8 cellular contexts compared by ENCODE assay signal in the genomic region with DNA sequence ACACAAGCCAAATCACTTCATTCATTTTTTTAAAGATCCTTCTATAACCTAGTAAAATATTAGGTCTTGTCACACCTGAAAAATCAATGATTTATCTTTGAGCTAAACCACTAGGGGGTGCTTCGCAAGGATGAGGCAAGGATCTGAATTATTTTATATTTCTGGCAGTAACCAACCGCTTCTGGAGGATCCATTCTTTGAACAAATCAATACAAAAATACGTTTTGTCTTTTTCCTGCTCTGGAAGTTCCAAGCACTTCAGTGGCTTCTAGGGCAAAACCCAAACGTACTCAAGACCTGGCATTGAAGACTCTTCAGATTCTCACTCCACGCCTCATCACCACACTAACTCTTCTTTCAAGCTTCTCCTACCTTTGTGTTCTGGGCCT. TPM values are rescaled to one million over a fixed set of nuclear protein-coding genes. Genes with fewer than 3 reads are reported as not detected.
A peak's percentile ranks its signal among the peaks of the same experiment; 100 is the strongest.
DNase-seq lines count a peak whose midpoint lies in the region; ATAC-seq and TF ChIP-seq lines count a peak whose summit lies in the region.

No MANE protein-coding gene starts in this region.

- no peaks in the 10 kb centered on the region for H3K27me3 Mint-ChIP-seq in CD8-positive, alpha-beta T cell (ENCODE audit: low read depth)
- peaks cover 0 to 8% (median 6%) of the 10 kb centered on the region in 3 donors for H3K27me3 Mint-ChIP-seq in naive B cell

- intact Hi-C loops in CD8-positive, alpha-beta T cell (cut with DNase I, micrococcal nuclease), result loop anchor here (1.0 to 5.0 kb wide), 6 partner anchors 89 to 871 kb away; a partner anchor contains a TSS

- peak; percentile 22 for ATAC-seq in CD8-positive, alpha-beta T cell
- peak; percentile 9 for ATAC-seq in GM19043 (IDR thresholded peaks at IDR 0.05; ENCODE audit: low read depth, unreplicated experiment)
- peak; percentile 29 to 31 for ATAC-seq in naive B cell (ENCODE audit: low read depth in 2 of 2)
- ATAC-seq in HG03159 (IDR thresholded peaks at IDR 0.05; ENCODE audit: unreplicated experiment), result no peak

- H3K4me3 ChIP-seq in CD8-positive, alpha-beta T cell (ENCODE audit: low read depth, low read length), result peak overlapping the region; percentile 83
- H3K4me3 ChIP-seq in epithelial cell of proximal tubule (ENCODE audit: low read depth, low read length), result peak overlapping the region; percentile 100

- peaks cover 39% of the 10 kb centered on the region for H3K36me3 Mint-ChIP-seq in CD8-positive, alpha-beta T cell
- H3K36me3 Mint-ChIP-seq in naive B cell, result peaks cover 7 to 13% of the 10 kb centered on the region in 2 donors

- no peaks in the 10 kb centered on the region for H3K9me3 Mint-ChIP-seq in CD8-positive, alpha-beta T cell
- no peaks in the 10 kb centered on the region for H3K9me3 Mint-ChIP-seq in naive B cell

- H3K27ac Mint-ChIP-seq in CD8-positive, alpha-beta T cell, result peak overlapping the region; percentile 99
- peak overlapping the region; percentile 99 for H3K27ac Mint-ChIP-seq in naive B cell

- peaks cover 45% of the 10 kb centered on the region for H3K4me1 Mint-ChIP-seq in CD8-positive, alpha-beta T cell (ENCODE audit: low read depth)
- peaks cover 18 to 40% (median 23%) of the 10 kb centered on the region in 3 donors for H3K4me1 Mint-ChIP-seq in naive B cell

- TF ChIP-seq CTCF in CD8-positive, alpha-beta T cell (IDR thresholded peaks at IDR 0.05), result peak; percentile 82
- peak; percentile 73 for TF ChIP-seq CTCF in epithelial cell of proximal tubule (conservative IDR thresholded peaks at IDR 0.05; ENCODE audit: low read depth, low read length)

- peaks cover 14% of the 10 kb centered on the region for H3K36me3 ChIP-seq in CD8-positive, alpha-beta T cell (ENCODE audit: insufficient read depth, low read length)

- CTCF ChIA-PET in CD8-positive, alpha-beta T cell (lab: Charles Lee), result interaction anchor here (1.1 to 5.1 kb wide), 17 partner anchors 8 to 599 kb away, joined by 3 to 66 read pairs (median 7); a partner anchor contains a TSS

- peak overlapping the region; percentile 92 for H3K27ac ChIP-seq in CD8-positive, alpha-beta T cell (ENCODE audit: low read depth, low read length)

- no peaks in the 10 kb centered on the region for H3K27me3 ChIP-seq in CD8-positive, alpha-beta T cell (ENCODE audit: insufficient read depth, low read length)

- POLR2A ChIA-PET in CD8-positive, alpha-beta T cell (lab: Charles Lee), result interaction anchor here (0.6 to 3.8 kb wide), 11 partner anchors 11 to 871 kb away, joined by 3 to 41 read pairs (median 6); a partner anchor contains a TSS

- H3K4me1 ChIP-seq in CD8-positive, alpha-beta T cell (ENCODE audit: insufficient read depth, low read length), result peaks cover 15% of the 10 kb centered on the region

- in situ Hi-C loops in KBM-7 (cut with MboI; ENCODE audit: low pct_unique_long_range_greater_than_20kb, low sequenced_read_pairs), result no loop called here

- peak overlapping the region; percentile 98 for H3K4me3 Mint-ChIP-seq in CD8-positive, alpha-beta T cell
- H3K4me3 Mint-ChIP-seq in naive B cell, result peak overlapping the region; percentile 97 to 99 (median 99)

- peak in 3 of 7 experiments; percentile 17 to 30 (median 23) for DNase-seq in CD8-positive, alpha-beta T cell
- DNase-seq in KBM-7 (peak; percentile 65), SW480 (ENCODE audit: low spot score) (peak; percentile 63), epithelial cell of proximal tubule (ENCODE audit: low read depth) (peak; percentile 19), naive B cell (peak; percentile 57), NCI-H226 (no peak)

- no peaks in the 10 kb centered on the region for H3K9me3 ChIP-seq in CD8-positive, alpha-beta T cell (ENCODE audit: low read length)

RNA-seq across cellular contexts. Expression of a gene that starts 0.5 kb away (rescaled TPM):
- total RNA-seq in CD8-positive, alpha-beta T cell, result 10 to 100 TPM; 63.8 to 69.6 TPM
- total RNA-seq in epithelial cell of proximal tubule, result 29.1 and 29.7 TPM in 2 replicates
- 10 to 100 TPM; 14.6 to 44.0 (median 21.1) TPM for polyA plus RNA-seq in naive B cell (ENCODE audit: low read depth in 6 of 6)

RNA-seq across cellular contexts. Expression of a gene that starts 14.2 kb away (rescaled TPM):
- 10 to 100 TPM; 12.7 to 13.0 TPM for total RNA-seq in CD8-positive, alpha-beta T cell
- 0.29 and 2.5 TPM in 2 replicates for total RNA-seq in epithelial cell of proximal tubule
- 10 to 100 TPM; 15.4 to 69.3 (median 35.4) TPM for polyA plus RNA-seq in naive B cell (ENCODE audit: low read depth in 6 of 6)

RNA-seq across cellular contexts. Expression of a gene that starts 38.3 kb away (rescaled TPM):
- 1 to 10 TPM; 1.0 to 2.4 TPM for total RNA-seq in CD8-positive, alpha-beta T cell
- 11.2 and 16.0 TPM in 2 replicates for total RNA-seq in epithelial cell of proximal tubule
- polyA plus RNA-seq in naive B cell (ENCODE audit: low read depth in 6 of 6), result 1 to 10 TPM in 2 of 6 donors, under 1 TPM in 3, not detected in 1; 0.60 to 2.4 (median 0.94) TPM
